ENCODE assay signal across 20 cellular contexts in genomic region chr10:70835895-70836294, GRCh38. TPM values are rescaled to one million over a fixed set of nuclear protein-coding genes. Genes with fewer than 3 reads are reported as not detected.
DNase-seq lines count a peak whose midpoint lies in the region; ATAC-seq and TF ChIP-seq lines count a peak whose summit lies in the region.
"Had no signal": no experiment of that assay in that cellular context is flagged by ENCODE, and none has a peak within 500 bp of the region (broad histone marks: within the 10 kb centered on the region; RNA-seq: fewer than 3 reads in every experiment).

No MANE protein-coding gene starts in this region.

- H3K9me3 ChIP-seq in prostate gland: no peaks in the 10 kb centered on the region
- H3K9me3 ChIP-seq: colonic mucosa had no signal

- H3K27me3 ChIP-seq in prostate gland (replicated peaks; ENCODE audit: insufficient read depth): no peaks in the 10 kb centered on the region
- H3K27me3 ChIP-seq: colonic mucosa had no signal

- no peak overlapping the region for H3K27ac ChIP-seq in prostate gland
- H3K27ac ChIP-seq: colonic mucosa, KMS-11 had no signal

- no peaks in the 10 kb centered on the region for H3K9me3 Mint-ChIP-seq in activated T-helper 1 cell treated with anti-CD3 and anti-CD28 coated beads, Interleukin-12 subunit alpha, Interleukin-12 subunit beta, Interleukin-2, Interleukin-4 antibody, amounts not matched to agents 30 ng/mL and 10 ng/mL and 1 ng/mL, durations not matched to agents 14 hours and 24 hours and 36 hours

- H3K4me1 Mint-ChIP-seq in activated T-helper 1 cell treated with anti-CD3 and anti-CD28 coated beads, Interleukin-12 subunit alpha, Interleukin-12 subunit beta, Interleukin-2, Interleukin-4 antibody, amounts not matched to agents 30 ng/mL and 10 ng/mL and 1 ng/mL, durations not matched to agents 14 hours and 24 hours and 36 hours (ENCODE audit: low read depth): peaks cover 40% of the 10 kb centered on the region

- intact Hi-C loops in activated T-helper 1 cell treated with anti-CD3 and anti-CD28 coated beads, Interleukin-12 subunit alpha, Interleukin-12 subunit beta, Interleukin-2, Interleukin-4 antibody, amounts not matched to agents 30 ng/mL and 10 ng/mL and 1 ng/mL, durations not matched to agents 14 hours and 24 hours and 36 hours (cut with micrococcal nuclease): no loop called here
- intact Hi-C loops in prostate gland (cut with DNase I): no loop called here

- TF ChIP-seq CTCF in fibroblast of mammary gland (conservative IDR thresholded peaks at IDR 0.05; ENCODE audit: control insufficient read depth, insufficient read depth, low read depth, low read length) (no peak), prostate gland (IDR thresholded peaks at IDR 0.05) (no peak)

- peak; percentile 44 for DNase-seq in GM03348 (ENCODE audit: low spot score)
- no peak for DNase-seq in activated T-helper 1 cell treated with anti-CD3 and anti-CD28 coated beads, Interleukin-12 subunit alpha, Interleukin-12 subunit beta, Interleukin-2, Interleukin-4 antibody, amounts not matched to agents 30 ng/mL and 10 ng/mL and 1 ng/mL, durations not matched to agents 14 hours and 24 hours and 36 hours (ENCODE audit: low spot score)
- DNase-seq in fibroblast of mammary gland (ENCODE audit: low read depth): peak; percentile 63
- peak; percentile 8 for DNase-seq in prostate gland (ENCODE audit: low spot score)
- no peak for DNase-seq in KG1 (lab: John Stamatoyannopoulos, UW)
- DNase-seq in HUDEP-2 (lab: John Stamatoyannopoulos, UW; ENCODE audit: unreplicated experiment in 76 of 76): no peak
- DNase-seq: activated CD4-positive, alpha-beta T cell treated with anti-CD3 and anti-CD28 coated beads, Interleukin-2, amount 50 U/mL, for 48 hours; activated naive CD4-positive, alpha-beta T cell treated with anti-CD3 and anti-CD28 coated beads for 36 hours; CD8-positive, alpha-beta memory T cell; colonic mucosa; foreskin melanocyte; GOT3; NCI-H1694 treated with DMSO at 0.1 percent for 48 hours; NCI-H748 treated with DMSO at 0.1 percent for 48 hours; posterior cingulate gyrus; stimulated activated CD4-positive, alpha-beta T cell treated with anti-CD3 and anti-CD28 coated beads, Interleukin-4, amount 100 ng/mL, for 1 hour; stimulated activated naive CD4-positive, alpha-beta T cell treated with Interleukin-2 at 50 U/mL for 16 hours had no signal

- no peaks in the 10 kb centered on the region for H3K36me3 ChIP-seq in prostate gland
- H3K36me3 ChIP-seq: colonic mucosa had no signal

- WGBS in prostate gland: 30% methylated on average over 1 of the region's 1 CpG

- TF ChIP-seq POLR2A in prostate gland (IDR thresholded peaks at IDR 0.05): no peak

- H3K4me3 Mint-ChIP-seq in activated T-helper 1 cell treated with anti-CD3 and anti-CD28 coated beads, Interleukin-12 subunit alpha, Interleukin-12 subunit beta, Interleukin-2, Interleukin-4 antibody, amounts not matched to agents 30 ng/mL and 10 ng/mL and 1 ng/mL, durations not matched to agents 14 hours and 24 hours and 36 hours: peak overlapping the region; percentile 11
- H3K4me3 Mint-ChIP-seq: activated naive CD4-positive, alpha-beta T cell treated with anti-CD3 and anti-CD28 coated beads for 36 hours; CD8-positive, alpha-beta memory T cell; T-helper 2 cell treated with Interferon-gamma antibody and Interleukin-4, amounts not matched to agents 5 μg/mL and 100 μg/mL, for 36 hours had no signal

- H3K4me3 ChIP-seq in fibroblast of mammary gland (ENCODE audit: control insufficient read depth, low read depth, low read length): no peak overlapping the region
- H3K4me3 ChIP-seq in prostate gland: no peak overlapping the region
- H3K4me3 ChIP-seq: colonic mucosa had no signal

- H3K27ac Mint-ChIP-seq in activated T-helper 1 cell treated with anti-CD3 and anti-CD28 coated beads, Interleukin-12 subunit alpha, Interleukin-12 subunit beta, Interleukin-2, Interleukin-4 antibody, amounts not matched to agents 30 ng/mL and 10 ng/mL and 1 ng/mL, durations not matched to agents 14 hours and 24 hours and 36 hours: peak overlapping the region; percentile 71
- H3K27ac Mint-ChIP-seq: activated naive CD4-positive, alpha-beta T cell treated with anti-CD3 and anti-CD28 coated beads for 36 hours; CD8-positive, alpha-beta memory T cell; T-helper 2 cell treated with Interferon-gamma antibody and Interleukin-4, amounts not matched to agents 5 μg/mL and 100 μg/mL, for 36 hours had no signal

- ATAC-seq in GM18870 (IDR thresholded peaks at IDR 0.05; ENCODE audit: unreplicated experiment): no peak

- no peaks in the 10 kb centered on the region for H3K27me3 Mint-ChIP-seq in activated T-helper 1 cell treated with anti-CD3 and anti-CD28 coated beads, Interleukin-12 subunit alpha, Interleukin-12 subunit beta, Interleukin-2, Interleukin-4 antibody, amounts not matched to agents 30 ng/mL and 10 ng/mL and 1 ng/mL, durations not matched to agents 14 hours and 24 hours and 36 hours (ENCODE audit: insufficient read depth)
- H3K27me3 Mint-ChIP-seq: CD8-positive, alpha-beta memory T cell had no signal

- no peaks in the 10 kb centered on the region for H3K4me1 ChIP-seq in prostate gland (replicated peaks)

- peaks cover 26% of the 10 kb centered on the region for H3K36me3 Mint-ChIP-seq in activated T-helper 1 cell treated with anti-CD3 and anti-CD28 coated beads, Interleukin-12 subunit alpha, Interleukin-12 subunit beta, Interleukin-2, Interleukin-4 antibody, amounts not matched to agents 30 ng/mL and 10 ng/mL and 1 ng/mL, durations not matched to agents 14 hours and 24 hours and 36 hours (ENCODE audit: low read depth)

RNA-seq across cellular contexts. Expression of gene SGPL1, which starts 20.1 kb away (rescaled TPM):
- 72.9 and 79.0 TPM in 2 replicates for total RNA-seq in activated T-helper 1 cell treated with anti-CD3 and anti-CD28 coated beads, Interleukin-12 subunit alpha, Interleukin-12 subunit beta, Interleukin-2, Interleukin-4 antibody, amounts not matched to agents 30 ng/mL and 10 ng/mL and 1 ng/mL, durations not matched to agents 14 hours and 24 hours and 36 hours
- total RNA-seq in prostate gland: 10 to 100 TPM; 52.6 to 64.4 TPM

RNA-seq across cellular contexts. Expression of gene TBATA, which starts 50.7 kb away (rescaled TPM):
- total RNA-seq in activated T-helper 1 cell treated with anti-CD3 and anti-CD28 coated beads, Interleukin-12 subunit alpha, Interleukin-12 subunit beta, Interleukin-2, Interleukin-4 antibody, amounts not matched to agents 30 ng/mL and 10 ng/mL and 1 ng/mL, durations not matched to agents 14 hours and 24 hours and 36 hours: not detected in 2 replicates
- total RNA-seq in prostate gland: under 1 TPM in 1 of 2 donors, not detected in 1; 0.57 TPM
- total RNA-seq: activated naive CD4-positive, alpha-beta T cell treated with anti-CD3 and anti-CD28 coated beads for 36 hours; CD8-positive, alpha-beta memory T cell; colonic mucosa had no signal

RNA-seq across cellular contexts. Expression of gene PCBD1, which starts 52.5 kb away (rescaled TPM):
- 49.3 and 49.5 TPM in 2 replicates for total RNA-seq in activated T-helper 1 cell treated with anti-CD3 and anti-CD28 coated beads, Interleukin-12 subunit alpha, Interleukin-12 subunit beta, Interleukin-2, Interleukin-4 antibody, amounts not matched to agents 30 ng/mL and 10 ng/mL and 1 ng/mL, durations not matched to agents 14 hours and 24 hours and 36 hours
- total RNA-seq in prostate gland: 100 to 1,000 TPM in 1 of 2 donors, 10 to 100 TPM in 1; 87.4 to 121 TPM

Comparison
In these comparisons a context has a peak if more than half of its experiments do, and no peak if none do; other contexts are left out.
1. DNase-seq: peak in GM03348 (single experiment), fibroblast of mammary gland (single experiment) and prostate gland (single experiment); none in activated T-helper 1 cell treated with anti-CD3 and anti-CD28 coated beads, Interleukin-12 subunit alpha, Interleukin-12 subunit beta, Interleukin-2, Interleukin-4 antibody, amounts not matched to agents 30 ng/mL and 10 ng/mL and 1 ng/mL, durations not matched to agents 14 hours and 24 hours and 36 hours (single experiment), KG1 (single experiment) and HUDEP-2 (0 of 76).